Comparison of ENCODE assay signal across 1 cellular context in the genomic region with DNA sequence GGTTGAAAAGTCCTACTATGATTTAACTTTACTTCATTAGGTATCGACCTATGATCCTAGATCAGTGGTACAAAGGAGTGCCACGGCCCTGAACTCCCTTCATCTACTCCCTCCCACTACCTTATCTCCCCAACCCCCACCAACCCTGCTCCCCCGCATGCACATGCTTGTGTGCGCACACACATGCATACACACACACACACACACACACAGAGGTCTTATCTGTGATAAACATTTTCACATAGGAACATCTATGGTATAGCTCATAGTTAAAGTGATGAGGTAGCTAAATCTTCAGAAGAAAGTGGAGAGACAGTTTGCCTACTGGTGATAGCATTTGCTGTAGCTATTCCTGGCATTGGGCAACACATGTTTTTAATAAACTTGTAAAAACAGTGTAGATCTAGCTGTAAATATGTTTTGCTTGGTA.
TF ChIP-seq lines count a peak whose summit lies in the region.

No MANE protein-coding gene starts in this region.

TF ChIP-seq in SK-N-SH treated with all-trans-retinoic acid at 6 μM for 48 hours, 23 proteins besides CTCF, POLR2A, EP300 and RAD21 (continued from another document):
- TF ChIP-seq, protein P1, sequence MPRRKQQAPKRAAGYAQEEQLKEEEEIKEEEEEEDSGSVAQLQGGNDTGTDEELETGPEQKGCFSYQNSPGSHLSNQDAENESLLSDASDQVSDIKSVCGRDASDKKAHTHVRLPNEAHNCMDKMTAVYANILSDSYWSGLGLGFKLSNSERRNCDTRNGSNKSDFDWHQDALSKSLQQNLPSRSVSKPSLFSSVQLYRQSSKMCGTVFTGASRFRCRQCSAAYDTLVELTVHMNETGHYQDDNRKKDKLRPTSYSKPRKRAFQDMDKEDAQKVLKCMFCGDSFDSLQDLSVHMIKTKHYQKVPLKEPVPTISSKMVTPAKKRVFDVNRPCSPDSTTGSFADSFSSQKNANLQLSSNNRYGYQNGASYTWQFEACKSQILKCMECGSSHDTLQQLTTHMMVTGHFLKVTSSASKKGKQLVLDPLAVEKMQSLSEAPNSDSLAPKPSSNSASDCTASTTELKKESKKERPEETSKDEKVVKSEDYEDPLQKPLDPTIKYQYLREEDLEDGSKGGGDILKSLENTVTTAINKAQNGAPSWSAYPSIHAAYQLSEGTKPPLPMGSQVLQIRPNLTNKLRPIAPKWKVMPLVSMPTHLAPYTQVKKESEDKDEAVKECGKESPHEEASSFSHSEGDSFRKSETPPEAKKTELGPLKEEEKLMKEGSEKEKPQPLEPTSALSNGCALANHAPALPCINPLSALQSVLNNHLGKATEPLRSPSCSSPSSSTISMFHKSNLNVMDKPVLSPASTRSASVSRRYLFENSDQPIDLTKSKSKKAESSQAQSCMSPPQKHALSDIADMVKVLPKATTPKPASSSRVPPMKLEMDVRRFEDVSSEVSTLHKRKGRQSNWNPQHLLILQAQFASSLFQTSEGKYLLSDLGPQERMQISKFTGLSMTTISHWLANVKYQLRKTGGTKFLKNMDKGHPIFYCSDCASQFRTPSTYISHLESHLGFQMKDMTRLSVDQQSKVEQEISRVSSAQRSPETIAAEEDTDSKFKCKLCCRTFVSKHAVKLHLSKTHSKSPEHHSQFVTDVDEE (CRISPR knock-in tag; IDR thresholded peaks at IDR 0.05), result no peak
- TF ChIP-seq ISL1 (CRISPR knock-in tag; IDR thresholded peaks at IDR 0.05), result no peak
